Comparison of ENCODE assay signal across 8 cellular contexts in genomic region chr1:245153081-245153644, GRCh38. TPM values are rescaled to one million over a fixed set of nuclear protein-coding genes. Genes with fewer than 3 reads are reported as not detected.
A peak's percentile ranks its signal among the peaks of the same experiment; 100 is the strongest.
DNase-seq lines count a peak whose midpoint lies in the region; ATAC-seq and TF ChIP-seq lines count a peak whose summit lies in the region.

No MANE protein-coding gene starts in this region.

- WGBS in right lobe of liver (ENCODE audit: insufficient coverage, low coverage, low lambda C conversion rate, missing lambda C conversion rate): under 1% methylated on average over 18 of the region's 34 CpGs

- H3K4me3 ChIP-seq in CD4-positive, CD25-positive, alpha-beta regulatory T cell (ENCODE audit: low read depth, low read length): peak overlapping the region; percentile 48
- peak overlapping the region; percentile 48 to 58 (median 55) for H3K4me3 ChIP-seq in right lobe of liver

- peak; percentile 59 to 80 (median 68) for TF ChIP-seq CTCF in right lobe of liver (IDR thresholded peaks at IDR 0.05)

- CTCF ChIA-PET in HEK293T (lab: Yijun Ruan, JAX): interaction anchor here (0.6 to 2.2 kb wide), 5 partner anchors 205 to 850 kb away, joined by 3 to 7 read pairs (median 3); no protein-coding TSS in a partner anchor
- CTCF ChIA-PET in activated CD4-positive, alpha-beta T cell treated with anti-CD3 and anti-CD28 coated beads, Interleukin-2, amount 10 ng/mL, durations not matched to agents 7 days and 5 days (lab: Charles Lee): interaction anchor here (0.6 to 1.4 kb wide), 11 partner anchors 11 to 863 kb away, joined by 3 to 6 read pairs (median 3); no protein-coding TSS in a partner anchor

- ATAC-seq in CD4-positive, CD25-positive, alpha-beta regulatory T cell (ENCODE audit: low read depth in 2 of 2): peak in 1 of 2 donors; percentile 26
- ATAC-seq in right lobe of liver (peak; percentile 37 to 51 (median 44)), GM21576 (IDR thresholded peaks at IDR 0.05; ENCODE audit: unreplicated experiment) (no peak)

- H3K4me1 ChIP-seq in CD4-positive, CD25-positive, alpha-beta regulatory T cell (ENCODE audit: control insufficient read depth, insufficient read depth, low read length, poor library complexity, severe bottlenecking): peaks cover 42% of the 10 kb centered on the region
- H3K4me1 ChIP-seq in right lobe of liver: peaks cover 0 to 34% (median 11%) of the 10 kb centered on the region in 4 donors

- H3K27ac Mint-ChIP-seq in CD4-positive, CD25-positive, alpha-beta regulatory T cell: no peak overlapping the region
- H3K27ac Mint-ChIP-seq in activated CD4-positive, alpha-beta T cell treated with anti-CD3 and anti-CD28 coated beads, Interleukin-2, amount 10 ng/mL, durations not matched to agents 7 days and 5 days: no peak overlapping the region

- no peak for TF ChIP-seq POLR2A in right lobe of liver (IDR thresholded peaks at IDR 0.05)

- H3K4me3 Mint-ChIP-seq in CD4-positive, CD25-positive, alpha-beta regulatory T cell: peak overlapping the region; percentile 68 to 94 (median 84)
- peak overlapping the region; percentile 71 for H3K4me3 Mint-ChIP-seq in activated CD4-positive, alpha-beta T cell treated with anti-CD3 and anti-CD28 coated beads, Interleukin-2, amount 10 ng/mL, durations not matched to agents 7 days and 5 days

- no peaks in the 10 kb centered on the region for H3K36me3 ChIP-seq in CD4-positive, CD25-positive, alpha-beta regulatory T cell (ENCODE audit: control insufficient read depth, insufficient read depth, low read length)
- H3K36me3 ChIP-seq in right lobe of liver: no peaks in the 10 kb centered on the region

- intact Hi-C loops in right lobe of liver (cut with DNase I): loop anchor here (10.0 kb wide), 2 partner anchors 842 to 852 kb away; no protein-coding TSS in a partner anchor

- no peaks in the 10 kb centered on the region for H3K36me3 Mint-ChIP-seq in CD4-positive, CD25-positive, alpha-beta regulatory T cell
- no peaks in the 10 kb centered on the region for H3K36me3 Mint-ChIP-seq in activated CD4-positive, alpha-beta T cell treated with anti-CD3 and anti-CD28 coated beads, Interleukin-2, amount 10 ng/mL, durations not matched to agents 7 days and 5 days (ENCODE audit: low read depth)

- no peak overlapping the region for H3K27ac ChIP-seq in CD4-positive, CD25-positive, alpha-beta regulatory T cell (ENCODE audit: insufficient read depth, low read length, poor library complexity, severe bottlenecking)
- no peak overlapping the region for H3K27ac ChIP-seq in right lobe of liver

- POLR2A ChIA-PET in HEK293T (lab: Yijun Ruan, JAX): no interaction called here
- POLR2A ChIA-PET in activated CD4-positive, alpha-beta T cell treated with anti-CD3 and anti-CD28 coated beads, Interleukin-2, amount 10 ng/mL, durations not matched to agents 7 days and 5 days (lab: Charles Lee): no interaction called here

- H3K27me3 Mint-ChIP-seq in CD4-positive, CD25-positive, alpha-beta regulatory T cell: peaks cover 68% of the 10 kb centered on the region
- H3K27me3 Mint-ChIP-seq in activated CD4-positive, alpha-beta T cell treated with anti-CD3 and anti-CD28 coated beads, Interleukin-2, amount 10 ng/mL, durations not matched to agents 7 days and 5 days: peaks cover 69% of the 10 kb centered on the region

- no peaks in the 10 kb centered on the region for H3K9me3 ChIP-seq in CD4-positive, CD25-positive, alpha-beta regulatory T cell (ENCODE audit: control insufficient read depth in 2 of 2, low read length in 2 of 2)
- H3K9me3 ChIP-seq in right lobe of liver: no peaks in the 10 kb centered on the region

- H3K9me3 Mint-ChIP-seq in CD4-positive, CD25-positive, alpha-beta regulatory T cell: peaks cover 0 to 11% (median 0%) of the 10 kb centered on the region in 7 donors
- no peaks in the 10 kb centered on the region for H3K9me3 Mint-ChIP-seq in activated CD4-positive, alpha-beta T cell treated with anti-CD3 and anti-CD28 coated beads, Interleukin-2, amount 10 ng/mL, durations not matched to agents 7 days and 5 days

- peaks cover 28% of the 10 kb centered on the region for H3K27me3 ChIP-seq in CD4-positive, CD25-positive, alpha-beta regulatory T cell (ENCODE audit: control insufficient read depth, insufficient read depth, low read length)
- no peaks in the 10 kb centered on the region for H3K27me3 ChIP-seq in right lobe of liver

- H3K4me1 Mint-ChIP-seq in CD4-positive, CD25-positive, alpha-beta regulatory T cell: peaks cover 0 to 31% (median 14%) of the 10 kb centered on the region in 4 donors
- peaks cover 24% of the 10 kb centered on the region for H3K4me1 Mint-ChIP-seq in activated CD4-positive, alpha-beta T cell treated with anti-CD3 and anti-CD28 coated beads, Interleukin-2, amount 10 ng/mL, durations not matched to agents 7 days and 5 days

- DNase-seq in CD4-positive, CD25-positive, alpha-beta regulatory T cell: peak; percentile 26 to 73 (median 63)
- peak; percentile 46 for DNase-seq in HEK293T (ENCODE audit: extremely low spot score)
- DNase-seq in NCI-H526 (lab: John Stamatoyannopoulos, UW): peak; percentile 43 to 78
- peak; percentile 67 for DNase-seq in activated CD4-positive, alpha-beta T cell treated with anti-CD3 and anti-CD28 coated beads, Interleukin-2, amount 10 ng/mL, durations not matched to agents 7 days and 5 days
- DNase-seq in dermis blood vessel endothelial cell: peak; percentile 84
- peak; percentile 44 to 61 (median 56) for DNase-seq in right lobe of liver
- DNase-seq in stimulated activated CD4-positive, alpha-beta T cell treated with anti-CD3 and anti-CD28 coated beads, Interleukin-2, amount 100 ng/mL, for 4 hours (ENCODE audit: low read depth): peak; percentile 54

TF ChIP-seq in HEK293T, 16 proteins besides CTCF, POLR2A, EP300 and RAD21:
- TF ChIP-seq FOXM1 (IDR thresholded peaks at IDR 0.05; ENCODE audit: borderline replicate concordance) (no peak), ZNF384 (IDR thresholded peaks at IDR 0.05) (no peak), TARDBP (IDR thresholded peaks at IDR 0.05) (no peak)
- TF ChIP-seq, protein P1, sequence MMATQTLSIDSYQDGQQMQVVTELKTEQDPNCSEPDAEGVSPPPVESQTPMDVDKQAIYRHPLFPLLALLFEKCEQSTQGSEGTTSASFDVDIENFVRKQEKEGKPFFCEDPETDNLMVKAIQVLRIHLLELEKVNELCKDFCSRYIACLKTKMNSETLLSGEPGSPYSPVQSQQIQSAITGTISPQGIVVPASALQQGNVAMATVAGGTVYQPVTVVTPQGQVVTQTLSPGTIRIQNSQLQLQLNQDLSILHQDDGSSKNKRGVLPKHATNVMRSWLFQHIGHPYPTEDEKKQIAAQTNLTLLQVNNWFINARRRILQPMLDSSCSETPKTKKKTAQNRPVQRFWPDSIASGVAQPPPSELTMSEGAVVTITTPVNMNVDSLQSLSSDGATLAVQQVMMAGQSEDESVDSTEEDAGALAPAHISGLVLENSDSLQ (IDR thresholded peaks at IDR 0.05): no peak

RNA-seq across cellular contexts. Expression of gene KIF26B, which starts 1.6 kb away (rescaled TPM):
- total RNA-seq in CD4-positive, CD25-positive, alpha-beta regulatory T cell: not detected
- polyA plus RNA-seq in CD4-positive, CD25-positive, alpha-beta regulatory T cell: not detected
- total RNA-seq in activated CD4-positive, alpha-beta T cell treated with anti-CD3 and anti-CD28 coated beads, Interleukin-2, amount 10 ng/mL, durations not matched to agents 7 days and 5 days: not detected
- total RNA-seq in dermis blood vessel endothelial cell (1.0 and 1.5 TPM in 2 replicates), right lobe of liver (under 1 TPM; 0.31 to 0.55 (median 0.35) TPM)
